ENCODE assay signal across 8 cellular contexts in genomic region chr5:178205010-178205748, GRCh38. TPM values are rescaled to one million over a fixed set of nuclear protein-coding genes. Genes with fewer than 3 reads are reported as not detected.
DNase-seq lines count a peak whose midpoint lies in the region; ATAC-seq and FAIRE-seq lines count a peak whose summit lies in the region.

No MANE protein-coding gene starts in this region.

- peak; percentile 83 for DNase-seq in EH (ENCODE audit: low read depth)
- DNase-seq in HuH-7.5 (ENCODE audit: low spot score) = peak; percentile 86
- DNase-seq in SW480 (ENCODE audit: low spot score) = peak; percentile 58
- peak; percentile 63 for DNase-seq in amniotic epithelial cell (ENCODE audit: low read depth)
- peak; percentile 88 for DNase-seq in left ventricle myocardium superior
- peak; percentile 34 for DNase-seq in putamen (ENCODE audit: low spot score)
- DNase-seq in urothelium cell line (ENCODE audit: low spot score) = peak; percentile 91

- ATAC-seq in GM21515 (IDR thresholded peaks at IDR 0.05; ENCODE audit: unreplicated experiment) (peak; percentile 56), left ventricle myocardium superior (peak; percentile 63)

- intact Hi-C loops in left ventricle myocardium superior (cut with micrococcal nuclease) = no loop called here

- FAIRE-seq in urothelium cell line (lab: Jason Lieb, UNC) = no peak

RNA-seq across cellular contexts. Expression of gene HNRNPAB, which starts 0.8 kb away (rescaled TPM):
- 82.8 TPM for total RNA-seq in left ventricle myocardium superior

RNA-seq across cellular contexts. Expression of gene GMCL2, which starts 18.0 kb away (rescaled TPM):
- total RNA-seq in left ventricle myocardium superior = not detected

RNA-seq across cellular contexts. Expression of gene PHYKPL, which starts 27.4 kb away (rescaled TPM):
- total RNA-seq in left ventricle myocardium superior = 40.7 TPM

RNA-seq across cellular contexts. Expression of gene NHP2, which starts 51.5 kb away (rescaled TPM):
- total RNA-seq in left ventricle myocardium superior = 74.5 TPM

Comparison
In these comparisons a context has a peak if more than half of its experiments do, and no peak if none do; other contexts are left out.
1. Peak in every context shown above with its lines: DNase-seq and ATAC-seq.
2. DNase-seq: peak in every context shown above with its lines; median percentile 91 in urothelium cell line; 88 in left ventricle myocardium superior; 86 in HuH-7.5; 83 in EH; 63 in amniotic epithelial cell; 58 in SW480; 34 in putamen.